In the genomic region with DNA sequence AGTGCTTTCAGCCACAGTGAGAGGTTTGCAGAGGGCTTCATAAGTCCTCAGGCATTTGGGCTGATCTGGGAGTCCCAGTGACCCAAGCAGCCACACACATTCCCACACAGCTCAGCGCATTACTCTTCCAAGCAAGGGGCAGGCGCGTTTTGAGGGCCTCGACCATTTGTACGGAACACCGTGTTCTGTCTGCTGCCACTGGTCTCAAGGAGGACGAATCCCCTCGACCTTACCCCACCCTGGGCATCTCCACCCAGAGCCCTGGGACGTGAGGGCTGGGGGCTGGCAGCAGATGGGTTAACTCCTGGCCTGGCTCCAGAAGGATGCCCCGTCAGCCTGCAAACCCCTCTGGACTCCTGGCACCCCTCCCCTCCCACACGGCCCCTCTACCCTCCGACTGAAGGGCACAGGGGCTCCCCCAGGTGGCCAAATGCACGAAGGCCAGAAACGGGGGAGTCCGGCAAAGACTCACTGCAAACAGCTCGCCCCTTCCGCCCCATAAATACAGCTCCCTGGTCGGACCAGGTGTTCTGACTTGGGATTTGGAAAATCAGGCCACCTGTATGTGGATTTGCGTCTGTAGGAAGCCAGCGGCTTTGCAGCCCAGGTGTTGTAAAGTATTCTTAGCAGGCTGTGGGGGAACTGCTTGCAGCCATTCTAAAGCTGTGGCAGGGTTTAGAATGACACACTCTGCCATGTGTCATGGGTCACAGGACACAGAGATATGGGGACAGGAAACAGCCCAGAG, we compare ENCODE assay signal across 8 cellular contexts. TPM values are rescaled to one million over a fixed set of nuclear protein-coding genes. Genes with fewer than 3 reads are reported as not detected.
DNase-seq lines count a peak whose midpoint lies in the region; ATAC-seq and TF ChIP-seq lines count a peak whose summit lies in the region.

No MANE protein-coding gene starts in this region.

- H3K27me3 ChIP-seq in sigmoid colon = no peaks in the 10 kb centered on the region

- TF ChIP-seq EP300 in sigmoid colon (IDR thresholded peaks at IDR 0.05) = peak in 1 of 4 donors; percentile 62

- DNase-seq in COR-L47 (lab: John Stamatoyannopoulos, UW) (peak; percentile 18), KBM-7 (peak; percentile 89), SW480 (ENCODE audit: low spot score) (peak; percentile 63), hepatic stellate cell (ENCODE audit: low spot score) (peak; percentile 71), sigmoid colon (peak; percentile 90)

- H3K27ac ChIP-seq in angular gyrus (ENCODE audit: low read depth, low read length) (peak overlapping the region; percentile 75), sigmoid colon (peak overlapping the region; percentile 90 to 94 (median 90))

- H3K4me3 ChIP-seq in sigmoid colon = no peak overlapping the region

- TF ChIP-seq POLR2A in sigmoid colon (IDR thresholded peaks at IDR 0.05) = no peak

- H3K9me3 ChIP-seq in sigmoid colon = no peaks in the 10 kb centered on the region

- H3K4me1 ChIP-seq in sigmoid colon = peaks cover 0 to 54% (median 49%) of the 10 kb centered on the region in 4 donors

- in situ Hi-C loops in KBM-7 (cut with MboI; ENCODE audit: low pct_unique_long_range_greater_than_20kb, low sequenced_read_pairs) = no loop called here

- ATAC-seq in GM19452 (IDR thresholded peaks at IDR 0.05; ENCODE audit: unreplicated experiment) = peak; percentile 38
- ATAC-seq in GM21390 (IDR thresholded peaks at IDR 0.05; ENCODE audit: unreplicated experiment) = no peak

- intact Hi-C loops in sigmoid colon (cut with DNase I) = loop anchor here (1.0 to 2.0 kb wide), 2 partner anchors 26 to 62 kb away; no protein-coding TSS in a partner anchor

- peak; percentile 88 to 95 (median 94) for TF ChIP-seq CTCF in sigmoid colon (IDR thresholded peaks at IDR 0.05)

- no peaks in the 10 kb centered on the region for H3K36me3 ChIP-seq in sigmoid colon

- WGBS in sigmoid colon, 2 donors = 13 to 28% methylated on average over 20 of the region's 20 CpGs

RNA-seq across cellular contexts. Expression of a gene that starts 33.6 kb away (rescaled TPM):
- 1,000 to 10,000 TPM in 2 of 4 donors, 100 to 1,000 TPM in 2; 807 to 1,142 (median 1,007) TPM for total RNA-seq in sigmoid colon
- 1,000 to 10,000 TPM; 1,787 to 2,683 (median 1,800) TPM for polyA plus RNA-seq in sigmoid colon

Comparison
In these comparisons a context has a peak if more than half of its experiments do, and no peak if none do; other contexts are left out.
1. DNase-seq: peak in every context shown above with its lines; median percentile 90 in sigmoid colon; 89 in KBM-7; 71 in hepatic stellate cell; 63 in SW480; 18 in COR-L47.